3 cellular contexts compared by ENCODE assay signal in genomic region chr9:41929172-41929571, GRCh38.
A peak's percentile ranks its signal among the peaks of the same experiment; 100 is the strongest.
DNase-seq lines count a peak whose midpoint lies in the region; ATAC-seq and TF ChIP-seq lines count a peak whose summit lies in the region.
"Not testable (repeated sequence)": the region's sequence is repeated elsewhere in the genome, so short reads cannot be mapped to it uniquely, and the experiment has no call there.

No MANE protein-coding gene starts in this region.

- BruUV-seq in PC-3 (replicated peaks; lab: Mats Ljungman, UMichigan), result not testable (repeated sequence)

- not testable (repeated sequence) for H3K9me2 ChIP-seq in PC-3 (replicated peaks; ENCODE audit: low read length)

- not testable (repeated sequence) for H3K27ac ChIP-seq in PC-3 (ENCODE audit: low read length)

- H3K4me1 ChIP-seq in PC-3 (ENCODE audit: insufficient read depth, low read length), result not testable (repeated sequence)

- not testable (repeated sequence) for DNase-seq in PC-3, Right ventricle myocardium superior, left cardiac atrium

- H3F3A ChIP-seq in PC-3 (ENCODE audit: low read length, unreplicated experiment), result not testable (repeated sequence)

- CTCF ChIA-PET in PC-3 (lab: Charles Lee), result not testable (repeated sequence)

- intact Hi-C loops in PC-3 (cut with micrococcal nuclease); Right ventricle myocardium superior (cut with DNase I); left cardiac atrium (cut with DNase I): not testable (repeated sequence)

- not testable (repeated sequence) for H4K20me1 ChIP-seq in PC-3 (ENCODE audit: low read length)

- not testable (repeated sequence) for H3K27me3 ChIP-seq in PC-3 (ENCODE audit: low read length)

- H3K9me3 ChIP-seq in PC-3 (ENCODE audit: low read length), result not testable (repeated sequence)

- H3K9ac ChIP-seq in PC-3 (ENCODE audit: low read length), result not testable (repeated sequence)

- H3K36me3 ChIP-seq in PC-3 (ENCODE audit: low read depth, low read length), result not testable (repeated sequence)

- not testable (repeated sequence) for H3K79me2 ChIP-seq in PC-3 (ENCODE audit: low read length)

- H3K4me3 ChIP-seq in PC-3 (ENCODE audit: low read length), result not testable (repeated sequence)

- not testable (repeated sequence) for H2AFZ ChIP-seq in PC-3 (ENCODE audit: low read length)

- POLR2A ChIA-PET in PC-3 (lab: Charles Lee; ENCODE audit: unreplicated experiment), result not testable (repeated sequence)

- not testable (repeated sequence) for TF ChIP-seq CTCF in PC-3 (conservative IDR thresholded peaks at IDR 0.05; ENCODE audit: low read depth, low read length)

- ATAC-seq in PC-3, result peak; percentile 49
- ATAC-seq in Right ventricle myocardium superior (ENCODE audit: poor library complexity), result peak; percentile 77
- peak; percentile 60 to 80 for ATAC-seq in left cardiac atrium

- H3K4me2 ChIP-seq in PC-3 (ENCODE audit: low read length), result not testable (repeated sequence)
